Comparison of ENCODE assay signal across 8 cellular contexts in genomic region chr10:99779335-99779734, GRCh38. TPM values are rescaled to one million over a fixed set of nuclear protein-coding genes. Genes with fewer than 3 reads are reported as not detected.
DNase-seq lines count a peak whose midpoint lies in the region; ATAC-seq and TF ChIP-seq lines count a peak whose summit lies in the region.

No MANE protein-coding gene starts in this region.

- peak overlapping the region; percentile 77 for H3K27ac Mint-ChIP-seq in nephron progenitor cell
- H3K27ac Mint-ChIP-seq in activated T-helper 17 cell treated with anti-CD3 and anti-CD28 coated beads, Interleukin-2, amount 50 U/mL, for 72 hours, result no peak overlapping the region

- H3K9ac ChIP-seq in colonic mucosa (ENCODE audit: low read depth in 2 of 2, low read length in 2 of 2), result no peak overlapping the region

- DNase-seq in CMK (ENCODE audit: low read depth) (peak; percentile 33), MV-4-11 (lab: John Stamatoyannopoulos, UW) (peak; percentile 72), colonic mucosa (no peak), nephron progenitor cell (no peak), DMS 273 (lab: John Stamatoyannopoulos, UW; ENCODE audit: unreplicated experiment) (no peak), NCI-H2107 (lab: John Stamatoyannopoulos, UW) (no peak)

- H3K4me3 Mint-ChIP-seq in nephron progenitor cell, result no peak overlapping the region
- H3K4me3 Mint-ChIP-seq in activated T-helper 17 cell treated with anti-CD3 and anti-CD28 coated beads, Interleukin-2, amount 50 U/mL, for 72 hours, result no peak overlapping the region

- ATAC-seq in GM18868 (IDR thresholded peaks at IDR 0.05; ENCODE audit: unreplicated experiment), result no peak
- no peak for ATAC-seq in activated T-helper 17 cell treated with anti-CD3 and anti-CD28 coated beads, Interleukin-2, amount 50 U/mL, for 72 hours (replicated peaks)

- H3K4me3 ChIP-seq in colonic mucosa, result no peak overlapping the region

- intact Hi-C loops in colonic mucosa (cut with DNase I), result no loop called here

- no peaks in the 10 kb centered on the region for H3K36me3 ChIP-seq in colonic mucosa

- H3K4me1 ChIP-seq in colonic mucosa, result no peaks in the 10 kb centered on the region

- no peaks in the 10 kb centered on the region for H3K27me3 Mint-ChIP-seq in nephron progenitor cell (ENCODE audit: low read depth, poor library complexity)
- H3K27me3 Mint-ChIP-seq in activated T-helper 17 cell treated with anti-CD3 and anti-CD28 coated beads, Interleukin-2, amount 50 U/mL, for 72 hours, result no peaks in the 10 kb centered on the region

- no peaks in the 10 kb centered on the region for H3K36me3 Mint-ChIP-seq in nephron progenitor cell (ENCODE audit: low read depth)
- no peaks in the 10 kb centered on the region for H3K36me3 Mint-ChIP-seq in activated T-helper 17 cell treated with anti-CD3 and anti-CD28 coated beads, Interleukin-2, amount 50 U/mL, for 72 hours (ENCODE audit: low read depth)

- peak overlapping the region; percentile 15 for H3K27ac ChIP-seq in colonic mucosa

- no peaks in the 10 kb centered on the region for H3K27me3 ChIP-seq in colonic mucosa

- no peak for TF ChIP-seq CTCF in colonic mucosa (IDR thresholded peaks at IDR 0.05)
- TF ChIP-seq CTCF in nephron progenitor cell (IDR thresholded peaks at IDR 0.05), result no peak

- H3K9me3 Mint-ChIP-seq in nephron progenitor cell, result peaks cover 15% of the 10 kb centered on the region
- no peaks in the 10 kb centered on the region for H3K9me3 Mint-ChIP-seq in activated T-helper 17 cell treated with anti-CD3 and anti-CD28 coated beads, Interleukin-2, amount 50 U/mL, for 72 hours

- peaks cover 24% of the 10 kb centered on the region for H3K4me1 Mint-ChIP-seq in nephron progenitor cell
- no peaks in the 10 kb centered on the region for H3K4me1 Mint-ChIP-seq in activated T-helper 17 cell treated with anti-CD3 and anti-CD28 coated beads, Interleukin-2, amount 50 U/mL, for 72 hours

- H3K9me3 ChIP-seq in colonic mucosa, result no peaks in the 10 kb centered on the region

RNA-seq across cellular contexts. Expression of gene ABCC2, which starts 3.1 kb away (rescaled TPM):
- total RNA-seq in colonic mucosa, result under 1 TPM; 0.45 to 0.72 TPM
- total RNA-seq in activated T-helper 17 cell treated with anti-CD3 and anti-CD28 coated beads, Interleukin-2, amount 50 U/mL, for 72 hours, result 1 to 10 TPM; 2.4 to 3.2 TPM

RNA-seq across cellular contexts. Expression of gene CUTC, which starts 47.3 kb away (rescaled TPM):
- total RNA-seq in colonic mucosa, result 10 to 100 TPM; 11.2 to 15.6 TPM
- total RNA-seq in activated T-helper 17 cell treated with anti-CD3 and anti-CD28 coated beads, Interleukin-2, amount 50 U/mL, for 72 hours, result 10 to 100 TPM; 25.6 to 30.9 TPM

RNA-seq across cellular contexts. Expression of gene COX15, which starts 47.4 kb away (rescaled TPM):
- 10 to 100 TPM; 48.1 to 50.1 TPM for total RNA-seq in colonic mucosa
- total RNA-seq in activated T-helper 17 cell treated with anti-CD3 and anti-CD28 coated beads, Interleukin-2, amount 50 U/mL, for 72 hours, result 10 to 100 TPM; 36.7 to 43.0 TPM

Comparison
In these comparisons a context has a peak if more than half of its experiments do, and no peak if none do; other contexts are left out.
1. DNase-seq: peak in CMK (single experiment) and MV-4-11 (single experiment); none in colonic mucosa (single experiment), nephron progenitor cell (single experiment), DMS 273 (single experiment) and NCI-H2107 (single experiment).